ENCODE assay signal across 9 cellular contexts in the genomic region with DNA sequence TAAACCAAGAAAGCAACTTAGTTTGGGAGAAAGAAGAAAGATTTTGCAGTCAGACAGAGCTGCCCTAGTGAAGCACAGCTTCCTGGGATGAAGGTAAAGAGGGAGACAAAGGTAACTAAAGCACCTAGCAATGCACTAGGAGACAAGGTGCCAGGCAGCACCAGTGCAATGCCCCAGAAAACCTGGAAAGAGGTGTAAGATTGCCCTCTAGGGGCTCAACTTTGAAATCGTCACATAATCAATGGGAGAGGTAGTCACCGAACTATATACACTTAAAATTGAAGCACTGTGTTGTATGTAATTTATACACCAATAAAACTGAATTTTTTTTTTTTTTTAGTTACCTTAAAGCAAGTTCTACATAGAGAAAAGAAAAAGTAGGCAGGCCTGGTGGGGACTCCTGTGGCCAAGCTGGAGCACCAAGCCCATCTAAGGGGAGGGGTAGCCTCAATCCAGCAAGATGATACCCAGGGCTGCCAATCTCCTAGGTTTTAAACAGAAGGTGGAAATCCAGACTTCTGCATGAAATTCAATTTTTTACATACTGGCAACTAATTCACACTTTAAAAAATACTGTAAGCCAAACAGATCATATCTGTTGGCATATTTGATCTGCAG. TPM values are rescaled to one million over a fixed set of nuclear protein-coding genes. Genes with fewer than 3 reads are reported as not detected.
DNase-seq lines count a peak whose midpoint lies in the region; ATAC-seq, FAIRE-seq and TF ChIP-seq lines count a peak whose summit lies in the region.
"Had no signal": no experiment of that assay in that cellular context is flagged by ENCODE, and none has a peak within 500 bp of the region (broad histone marks: within the 10 kb centered on the region; RNA-seq: fewer than 3 reads in every experiment).

No MANE protein-coding gene starts in this region.

- H3K9me3 ChIP-seq in GM12878 (replicated peaks; ENCODE audit: control insufficient read depth, insufficient read depth, low read length) (no peaks in the 10 kb centered on the region), HepG2 (ENCODE audit: low read length) (no peaks in the 10 kb centered on the region)

- peak; percentile 33 for DNase-seq in activated naive CD4-positive, alpha-beta T cell treated with anti-CD3 and anti-CD28 coated beads, Interleukin-2, amount 10 ng/mL, durations not matched to agents 7 days and 5 days
- DNase-seq in activated naive CD4-positive, alpha-beta T cell treated with anti-CD3 and anti-CD28 coated beads, Interleukin-2, amount 50 U/mL, for 16 hours: no peak
- DNase-seq in NCI-H2107 (lab: John Stamatoyannopoulos, UW) (peak; percentile 44), GM12878 (ENCODE audit: low read depth, low spot score) (no peak), HepG2 (ENCODE audit: low spot score) (peak; percentile 25)
- no peak for DNase-seq in stimulated activated naive CD8-positive, alpha-beta T cell treated with anti-CD3 and anti-CD28 coated beads, Interleukin-15, amount 100 ng/mL, for 72 hours

- TF ChIP-seq CTCF in GM12878 (IDR thresholded peaks at IDR 0.05 in 2 of 3, conservative IDR thresholded peaks at IDR 0.05 in 1 of 3; ENCODE audit: control insufficient read depth in 2 of 3, extremely low read depth in 1 of 3, insufficient read depth in 1 of 3, low read depth in 3 of 3, low read length in 3 of 3) (peak; percentile 17 to 26 (median 24); a peak in 4 of 6 replicates), HepG2 (CRISPR knock-in tag; IDR thresholded peaks at IDR 0.05) (peak; percentile 54)

- ATAC-seq in GM12878 (peak; percentile 63), HepG2 (peak; percentile 85), HG02870 (IDR thresholded peaks at IDR 0.05; ENCODE audit: unreplicated experiment) (no peak), HG03108 (IDR thresholded peaks at IDR 0.05; ENCODE audit: unreplicated experiment) (no peak)
- no peak for ATAC-seq in stimulated activated naive CD8-positive, alpha-beta T cell treated with anti-CD3 and anti-CD28 coated beads, Interleukin-15, amount 100 ng/mL, for 72 hours

- TF ChIP-seq EP300 in GM12878 (IDR thresholded peaks at IDR 0.05; ENCODE audit: borderline replicate concordance in 1 of 2, control insufficient read depth in 1 of 2, low read depth in 2 of 2, low read length in 2 of 2): no peak
- no peak for TF ChIP-seq EP300 in HepG2 (IDR thresholded peaks at IDR 0.05; ENCODE audit: low read depth in 2 of 2, low read length in 2 of 2)
- no peak for TF ChIP-seq EP300 in HepG2 (CRISPR knock-in tag; IDR thresholded peaks at IDR 0.05; ENCODE audit: borderline replicate concordance)

- H3K4me1 ChIP-seq in GM12878 (ENCODE audit: control insufficient read depth, insufficient read depth, low read length): no peaks in the 10 kb centered on the region
- no peaks in the 10 kb centered on the region; the same call in 1 of the 2 replicates for H3K4me1 ChIP-seq in HepG2 (ENCODE audit: insufficient read depth, low read length)

- TF ChIP-seq RAD21 in GM12878 (IDR thresholded peaks at IDR 0.05; ENCODE audit: insufficient read depth, low read depth, low read length) (peak; percentile 26; the same call in 1 of the 2 replicates), HepG2 (CRISPR knock-in tag; IDR thresholded peaks at IDR 0.05) (0 out of 2 replicates have a peak, but pooled peaks have one; percentile 10)

- H3K27ac ChIP-seq in GM12878 (ENCODE audit: control insufficient read depth, insufficient read depth) (no peak overlapping the region), HepG2 (ENCODE audit: extremely low read length, insufficient read depth, low read length) (no peak overlapping the region)

- CTCF ChIA-PET in activated naive CD4-positive, alpha-beta T cell treated with anti-CD3 and anti-CD28 coated beads, Interleukin-2, amount 10 ng/mL, durations not matched to agents 7 days and 5 days (lab: Charles Lee): interaction anchor here (0.7 to 1.7 kb wide), 4 partner anchors 11 to 676 kb away, joined by 3 to 8 read pairs (median 6); no protein-coding TSS in a partner anchor
- CTCF ChIA-PET in GM12878 (lab: Yijun Ruan, JAX): interaction anchor here (0.8 to 1.3 kb wide), 2 partner anchors 10 to 11 kb away, joined by 3 to 9 read pairs; no protein-coding TSS in a partner anchor
- CTCF ChIA-PET in HepG2 (lab: Yijun Ruan, JAX; ENCODE audit: low intra/inter-chr PET ratio, low total read pairs): no interaction called here

- H3K79me2 ChIP-seq in GM12878 (ENCODE audit: control insufficient read depth, insufficient read depth, low read length) (no peaks in the 10 kb centered on the region), HepG2 (ENCODE audit: insufficient read depth, low read length) (no peaks in the 10 kb centered on the region)

- in situ Hi-C loops in GM12878 (cut with MboI) (no loop called here), HepG2 (cut with HindIII; ENCODE audit: extremely low pct_ligation_motif_present, low pct_unique_long_range_greater_than_20kb) (no loop called here)

- intact Hi-C loops in GM12878 (cut with micrococcal nuclease; ENCODE audit: unreplicated experiment) (no loop called here), HepG2 (cut with micrococcal nuclease; ENCODE audit: unreplicated experiment) (loop anchor here (10.0 kb wide), 1 partner anchor 83 kb away; no protein-coding TSS in a partner anchor)

- FAIRE-seq in GM12878 (lab: Jason Lieb, UNC) (no peak), HepG2 (lab: Jason Lieb, UNC) (peak; percentile 62)

- H3K4me2 ChIP-seq in GM12878 (ENCODE audit: control insufficient read depth, insufficient read depth): no peak overlapping the region
- no peak overlapping the region for H3K4me2 ChIP-seq in HepG2 (ENCODE audit: low read depth, low read length)

- H3K27ac Mint-ChIP-seq in activated naive CD4-positive, alpha-beta T cell treated with anti-CD3 and anti-CD28 coated beads, Interleukin-2, amount 10 ng/mL, durations not matched to agents 7 days and 5 days: no peak overlapping the region
- H3K27ac Mint-ChIP-seq in stimulated activated naive CD8-positive, alpha-beta T cell treated with anti-CD3 and anti-CD28 coated beads, Interleukin-15, amount 100 ng/mL, for 72 hours: no peak overlapping the region
- H3K27ac Mint-ChIP-seq: activated naive CD4-positive, alpha-beta T cell treated with anti-CD3 and anti-CD28 coated beads, Interleukin-2, amount 50 U/mL, for 24 hours had no signal

- POLR2A ChIA-PET in GM12878 (lab: Charles Lee): no interaction called here
- POLR2A ChIA-PET in HepG2 (lab: Yijun Ruan, JAX): interaction anchor here (2.0 kb wide), 1 partner anchor 39 kb away, joined by 6 read pairs; no protein-coding TSS in a partner anchor

- H3K36me3 ChIP-seq in GM12878 (ENCODE audit: control insufficient read depth in 2 of 2, insufficient read depth in 2 of 2, low read length in 1 of 2): peaks cover 21 to 25% of the 10 kb centered on the region in 2 experiments
- peaks cover 41 to 86% of the 10 kb centered on the region in 2 experiments for H3K36me3 ChIP-seq in HepG2 (replicated peaks in 1 of 2; ENCODE audit: control insufficient read depth in 1 of 2, insufficient read depth in 2 of 2, low read length in 2 of 2)

- H2AFZ ChIP-seq in GM12878 (ENCODE audit: control insufficient read depth, low read depth, low read length): no peak overlapping the region
- H2AFZ ChIP-seq in HepG2 (ENCODE audit: low read length): no peak overlapping the region

- no peaks in the 10 kb centered on the region for H3K27me3 ChIP-seq in GM12878 (replicated peaks in 1 of 2; ENCODE audit: control insufficient read depth in 2 of 2, insufficient read depth in 2 of 2, low read length in 1 of 2)
- no peaks in the 10 kb centered on the region for H3K27me3 ChIP-seq in HepG2 (ENCODE audit: control insufficient read depth in 1 of 2, insufficient read depth in 2 of 2, low read length in 2 of 2)

- H3K4me3 Mint-ChIP-seq in activated naive CD4-positive, alpha-beta T cell treated with anti-CD3 and anti-CD28 coated beads, Interleukin-2, amount 10 ng/mL, durations not matched to agents 7 days and 5 days: no peak overlapping the region
- no peak overlapping the region for H3K4me3 Mint-ChIP-seq in stimulated activated naive CD8-positive, alpha-beta T cell treated with anti-CD3 and anti-CD28 coated beads, Interleukin-15, amount 100 ng/mL, for 72 hours
- H3K4me3 Mint-ChIP-seq: activated naive CD4-positive, alpha-beta T cell treated with anti-CD3 and anti-CD28 coated beads, Interleukin-2, amount 50 U/mL, for 24 hours had no signal

- H3K4me1 Mint-ChIP-seq in activated naive CD4-positive, alpha-beta T cell treated with anti-CD3 and anti-CD28 coated beads, Interleukin-2, amount 10 ng/mL, durations not matched to agents 7 days and 5 days: peaks cover 13% of the 10 kb centered on the region
- no peaks in the 10 kb centered on the region for H3K4me1 Mint-ChIP-seq in stimulated activated naive CD8-positive, alpha-beta T cell treated with anti-CD3 and anti-CD28 coated beads, Interleukin-15, amount 100 ng/mL, for 72 hours
- H3K4me1 Mint-ChIP-seq: activated naive CD4-positive, alpha-beta T cell treated with anti-CD3 and anti-CD28 coated beads, Interleukin-2, amount 50 U/mL, for 24 hours had no signal

- SMC1A ChIA-PET in GM12878 (lab: Charles Lee; ENCODE audit: uncharacterized antibody, unreplicated experiment): interaction anchor here (1.0 kb wide), 1 partner anchor 12 kb away, joined by 3 read pairs; no protein-coding TSS in a partner anchor

- no peak for TF ChIP-seq POLR2A in GM12878 (IDR thresholded peaks at IDR 0.05; ENCODE audit: low read depth, low read length)
- no peak for TF ChIP-seq POLR2A in HepG2 (IDR thresholded peaks at IDR 0.05; ENCODE audit: insufficient read depth in 1 of 2, low read depth in 2 of 2, low read length in 2 of 2)

- peaks cover 78% of the 10 kb centered on the region for H3K36me3 Mint-ChIP-seq in activated naive CD4-positive, alpha-beta T cell treated with anti-CD3 and anti-CD28 coated beads, Interleukin-2, amount 10 ng/mL, durations not matched to agents 7 days and 5 days

- BruUV-seq in GM12878 (replicated peaks; lab: Mats Ljungman, UMichigan): no TSS peak
- BruUV-seq in HepG2 (replicated peaks; lab: Mats Ljungman, UMichigan): no TSS peak

- no peaks in the 10 kb centered on the region for H3K9me3 Mint-ChIP-seq in activated naive CD4-positive, alpha-beta T cell treated with anti-CD3 and anti-CD28 coated beads, Interleukin-2, amount 10 ng/mL, durations not matched to agents 7 days and 5 days
- H3K9me3 Mint-ChIP-seq in stimulated activated naive CD8-positive, alpha-beta T cell treated with anti-CD3 and anti-CD28 coated beads, Interleukin-15, amount 100 ng/mL, for 72 hours: no peaks in the 10 kb centered on the region
- H3K9me3 Mint-ChIP-seq: activated naive CD4-positive, alpha-beta T cell treated with anti-CD3 and anti-CD28 coated beads, Interleukin-2, amount 50 U/mL, for 24 hours had no signal

- H3K27me3 Mint-ChIP-seq in activated naive CD4-positive, alpha-beta T cell treated with anti-CD3 and anti-CD28 coated beads, Interleukin-2, amount 10 ng/mL, durations not matched to agents 7 days and 5 days: no peaks in the 10 kb centered on the region
- no peaks in the 10 kb centered on the region for H3K27me3 Mint-ChIP-seq in stimulated activated naive CD8-positive, alpha-beta T cell treated with anti-CD3 and anti-CD28 coated beads, Interleukin-15, amount 100 ng/mL, for 72 hours
- H3K27me3 Mint-ChIP-seq: activated naive CD4-positive, alpha-beta T cell treated with anti-CD3 and anti-CD28 coated beads, Interleukin-2, amount 50 U/mL, for 24 hours had no signal

- H4K20me1 ChIP-seq in GM12878 (ENCODE audit: control insufficient read depth, insufficient read depth) (no peaks in the 10 kb centered on the region), HepG2 (ENCODE audit: insufficient read depth, low read length) (no peaks in the 10 kb centered on the region)

- H3K4me3 ChIP-seq in GM12878: no peak overlapping the region
- H3K4me3 ChIP-seq in HepG2 (replicated peaks in 1 of 3; ENCODE audit: insufficient read depth in 1 of 3, low read depth in 2 of 3, low read length in 3 of 3): no peak overlapping the region

- WGBS in GM12878 (ENCODE audit: insufficient coverage, insufficient replicate concordance, low lambda C conversion rate, missing lambda C conversion rate): 66% methylated on average over 2 of the region's 2 CpGs
- WGBS in HepG2 (ENCODE audit: low lambda C conversion rate): 90% methylated on average over 2 of the region's 2 CpGs

- RAD21 ChIA-PET in GM12878 (lab: Charles Lee; ENCODE audit: unreplicated experiment): no interaction called here

- H3K9ac ChIP-seq in GM12878 (ENCODE audit: control insufficient read depth, insufficient read depth, low read length) (no peak overlapping the region), HepG2 (ENCODE audit: insufficient read depth, low read depth, low read length) (no peak overlapping the region)

RNA-seq across cellular contexts. Expression of a gene that starts 48.2 kb away (rescaled TPM):
- total RNA-seq in GM12878 (2013; cell fraction: nucleolus; rRNA removed): 128 and 132 TPM in 2 replicates
- total RNA-seq in GM12878 (2014; rRNA removed) (29.6 and 36.5 TPM in 2 replicates), GM12878 (2014; rRNA removed; fragmentation: Illumina TruSeq; extraction: Trizol) (35.8 and 36.2 TPM in 2 replicates), GM12878 (2021) (52.5 and 53.5 TPM in 2 replicates), HepG2 (2016; rRNA removed; fragmentation: Illumina TruSeq; extraction: Trizol) (42.2 and 65.9 TPM in 2 replicates)
- polyA plus RNA-seq in GM12878 (2011; ENCODE audit: low read depth): 20.3 TPM
- polyA plus RNA-seq in GM12878 (2011; rRNA removed) (28.5 and 32.1 TPM in 2 replicates), GM12878 (2014; fragmentation: Illumina TruSeq; extraction: Trizol) (41.8 and 48.1 TPM in 2 replicates), GM12878 (2014; fragmentation: Nextera tagmentation; extraction: Ambion mirVana) (10 to 100 TPM; 16.2 to 16.8 TPM), GM12878 (2014; rRNA removed) (37.7 and 41.3 TPM in 2 replicates), GM12878 (2016; fragmentation: Nextera tagmentation; extraction: Ambion mirVana) (10 to 100 TPM; 27.4 to 32.9 TPM), HepG2 (2011; rRNA removed) (29.5 and 31.8 TPM in 2 replicates)
- polyA plus RNA-seq in GM12878 (2011; cell fraction: cytosol; rRNA removed): 22.4 and 26.4 TPM in 2 replicates
- 93.8 and 104 TPM in 2 replicates for polyA plus RNA-seq in GM12878 (2011; cell fraction: nucleus; rRNA removed)
- polyA plus RNA-seq in GM12878 (2012): 26.6 and 28.9 TPM in 2 replicates
- polyA minus RNA-seq in GM12878 (2011; rRNA and poly(A)+ RNA removed): 44.3 and 51.4 TPM in 2 replicates
- 14.0 and 16.8 TPM in 2 replicates for polyA minus RNA-seq in GM12878 (2011; cell fraction: cytosol; rRNA and poly(A)+ RNA removed)
- polyA minus RNA-seq in GM12878 (2011; cell fraction: nucleus; rRNA and poly(A)+ RNA removed): 62.7 and 97.2 TPM in 2 replicates
- total RNA-seq in HepG2 (2016; cell fraction: cytosol; rRNA removed; fragmentation: Illumina TruSeq; extraction: Trizol; ENCODE audit: low read depth): 40.8 and 45.6 TPM in 2 replicates
- total RNA-seq in HepG2 (2016; cell fraction: insoluble cytoplasmic fraction; rRNA removed; fragmentation: Illumina TruSeq; extraction: Trizol): 45.8 and 62.7 TPM in 2 replicates
- total RNA-seq in HepG2 (2016; cell fraction: membrane; rRNA removed; fragmentation: Illumina TruSeq; extraction: Trizol): 28.2 and 29.4 TPM in 2 replicates
- total RNA-seq in HepG2 (2016; cell fraction: nucleus; rRNA removed; fragmentation: Illumina TruSeq; extraction: Trizol): 78.0 and 81.7 TPM in 2 replicates
- polyA plus RNA-seq in HepG2 (2011; cell fraction: cytosol; rRNA removed): 22.3 TPM in 2 replicates
- 79.7 and 82.1 TPM in 2 replicates for polyA plus RNA-seq in HepG2 (2011; cell fraction: nucleus; rRNA removed)
- polyA plus RNA-seq in HepG2 (2012): 31.0 and 35.4 TPM in 2 replicates
- polyA plus RNA-seq in HepG2 (2016; cell fraction: cytosol; fragmentation: Illumina TruSeq; extraction: Trizol; ENCODE audit: low read depth): 7.7 and 8.0 TPM in 2 replicates
- polyA plus RNA-seq in HepG2 (2016; cell fraction: insoluble cytoplasmic fraction; fragmentation: Illumina TruSeq; extraction: Trizol; ENCODE audit: low read depth): 62.0 and 62.2 TPM in 2 replicates
- polyA plus RNA-seq in HepG2 (2016; cell fraction: membrane; fragmentation: Illumina TruSeq; extraction: Trizol; ENCODE audit: low read depth): 11.5 and 12.3 TPM in 2 replicates
- polyA plus RNA-seq in HepG2 (2016; cell fraction: nucleus; fragmentation: Illumina TruSeq; extraction: Trizol; ENCODE audit: insufficient read depth, low read depth): 105 and 120 TPM in 2 replicates
- polyA minus RNA-seq in HepG2 (2011; rRNA and poly(A)+ RNA removed; ENCODE audit: low replicate concordance): 47.2 and 114 TPM in 2 replicates
- polyA minus RNA-seq in HepG2 (2011; cell fraction: cytosol; rRNA and poly(A)+ RNA removed): 17.3 and 18.9 TPM in 2 replicates
- 106 and 114 TPM in 2 replicates for polyA minus RNA-seq in HepG2 (2011; cell fraction: nucleus; rRNA and poly(A)+ RNA removed)

Comparison
In these comparisons a context has a peak if more than half of its experiments do, and no peak if none do; other contexts are left out.
1. DNase-seq: peak in activated naive CD4-positive, alpha-beta T cell treated with anti-CD3 and anti-CD28 coated beads, Interleukin-2, amount 10 ng/mL, durations not matched to agents 7 days and 5 days (single experiment), NCI-H2107 (single experiment) and HepG2 (single experiment); none in activated naive CD4-positive, alpha-beta T cell treated with anti-CD3 and anti-CD28 coated beads, Interleukin-2, amount 50 U/mL, for 16 hours (single experiment), GM12878 (single experiment) and stimulated activated naive CD8-positive, alpha-beta T cell treated with anti-CD3 and anti-CD28 coated beads, Interleukin-15, amount 100 ng/mL, for 72 hours (0 of 2).
2. ATAC-seq: peak in GM12878 (single experiment) and HepG2 (single experiment); none in HG02870 (single experiment), stimulated activated naive CD8-positive, alpha-beta T cell treated with anti-CD3 and anti-CD28 coated beads, Interleukin-15, amount 100 ng/mL, for 72 hours (single experiment) and HG03108 (single experiment).